ENCODE assay signal across 1 cellular context in the genomic region with DNA sequence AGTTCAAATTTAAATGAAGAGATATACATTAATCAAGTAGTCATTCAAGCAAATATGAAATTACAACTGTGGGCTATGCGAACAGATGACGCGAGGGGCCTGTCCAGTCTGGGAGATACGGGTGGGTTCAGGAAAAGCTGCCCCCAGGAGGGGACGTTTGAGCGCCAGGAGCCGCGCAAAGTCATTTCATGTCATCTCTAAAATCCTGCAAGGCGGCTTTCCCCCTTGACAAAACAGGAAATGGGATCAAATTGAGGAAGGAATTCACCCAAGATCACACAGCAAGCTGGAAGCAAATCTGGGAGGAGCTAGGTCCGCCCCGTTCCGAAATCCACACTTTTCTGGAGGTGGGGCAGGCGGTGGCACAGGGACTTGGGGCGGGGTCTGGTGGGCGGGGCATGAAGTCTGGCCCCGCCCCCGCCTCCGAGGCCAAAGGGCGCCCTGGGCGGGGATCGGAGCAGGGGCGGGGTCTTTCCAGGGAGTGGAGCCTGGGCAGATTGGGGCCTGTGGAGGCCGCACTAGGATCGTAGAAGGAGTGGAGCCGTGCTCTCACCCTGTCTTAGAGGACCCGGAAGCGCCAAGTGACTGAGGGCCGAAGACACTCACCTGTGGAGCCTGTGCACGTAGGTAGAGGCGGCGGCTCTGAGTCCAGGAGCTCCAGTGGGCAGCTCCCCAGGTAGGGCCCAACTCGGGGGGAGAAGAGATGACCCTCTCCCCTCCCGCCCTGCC.
TF ChIP-seq lines count a peak whose summit lies in the region.

A gene with protein sequence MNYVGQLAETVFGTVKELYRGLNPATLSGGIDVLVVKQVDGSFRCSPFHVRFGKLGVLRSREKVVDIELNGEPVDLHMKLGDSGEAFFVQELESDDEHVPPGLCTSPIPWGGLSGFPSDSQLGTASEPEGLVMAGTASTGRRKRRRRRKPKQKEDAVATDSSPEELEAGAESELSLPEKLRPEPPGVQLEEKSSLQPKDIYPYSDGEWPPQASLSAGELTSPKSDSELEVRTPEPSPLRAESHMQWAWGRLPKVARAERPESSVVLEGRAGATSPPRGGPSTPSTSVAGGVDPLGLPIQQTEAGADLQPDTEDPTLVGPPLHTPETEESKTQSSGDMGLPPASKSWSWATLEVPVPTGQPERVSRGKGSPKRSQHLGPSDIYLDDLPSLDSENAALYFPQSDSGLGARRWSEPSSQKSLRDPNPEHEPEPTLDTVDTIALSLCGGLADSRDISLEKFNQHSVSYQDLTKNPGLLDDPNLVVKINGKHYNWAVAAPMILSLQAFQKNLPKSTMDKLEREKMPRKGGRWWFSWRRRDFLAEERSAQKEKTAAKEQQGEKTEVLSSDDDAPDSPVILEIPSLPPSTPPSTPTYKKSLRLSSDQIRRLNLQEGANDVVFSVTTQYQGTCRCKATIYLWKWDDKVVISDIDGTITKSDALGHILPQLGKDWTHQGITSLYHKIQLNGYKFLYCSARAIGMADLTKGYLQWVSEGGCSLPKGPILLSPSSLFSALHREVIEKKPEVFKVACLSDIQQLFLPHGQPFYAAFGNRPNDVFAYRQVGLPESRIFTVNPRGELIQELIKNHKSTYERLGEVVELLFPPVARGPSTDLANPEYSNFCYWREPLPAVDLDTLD (plus strand): TSS at position 495 of the 729 bp plus-strand sequence. CDS start 4,983 bp downstream, outside the sequence.

TF ChIP-seq in HepG2, 621 proteins besides CTCF, POLR2A, EP300 and RAD21 (continued from another document and continues in another):
- TF ChIP-seq, protein P1, sequence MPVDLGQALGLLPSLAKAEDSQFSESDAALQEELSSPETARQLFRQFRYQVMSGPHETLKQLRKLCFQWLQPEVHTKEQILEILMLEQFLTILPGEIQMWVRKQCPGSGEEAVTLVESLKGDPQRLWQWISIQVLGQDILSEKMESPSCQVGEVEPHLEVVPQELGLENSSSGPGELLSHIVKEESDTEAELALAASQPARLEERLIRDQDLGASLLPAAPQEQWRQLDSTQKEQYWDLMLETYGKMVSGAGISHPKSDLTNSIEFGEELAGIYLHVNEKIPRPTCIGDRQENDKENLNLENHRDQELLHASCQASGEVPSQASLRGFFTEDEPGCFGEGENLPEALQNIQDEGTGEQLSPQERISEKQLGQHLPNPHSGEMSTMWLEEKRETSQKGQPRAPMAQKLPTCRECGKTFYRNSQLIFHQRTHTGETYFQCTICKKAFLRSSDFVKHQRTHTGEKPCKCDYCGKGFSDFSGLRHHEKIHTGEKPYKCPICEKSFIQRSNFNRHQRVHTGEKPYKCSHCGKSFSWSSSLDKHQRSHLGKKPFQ (CRISPR knock-in tag; IDR thresholded peaks at IDR 0.05; ENCODE audit: insufficient replicate concordance), result peak; percentile 84
- TF ChIP-seq ZNF274 (CRISPR knock-in tag; IDR thresholded peaks at IDR 0.05), result no peak; the same call in 1 of the 2 replicates
- TF ChIP-seq MAZ (IDR thresholded peaks at IDR 0.05; ENCODE audit: borderline replicate concordance, low read depth, low read length), result peak; percentile 80; the same call in 1 of the 2 replicates
- no peak for TF ChIP-seq MAZ (CRISPR knock-in tag; IDR thresholded peaks at IDR 0.05; ENCODE audit: low read depth)
- no peak for TF ChIP-seq MED8 (CRISPR knock-in tag; IDR thresholded peaks at IDR 0.05; ENCODE audit: insufficient replicate concordance)
- TF ChIP-seq, protein P2, sequence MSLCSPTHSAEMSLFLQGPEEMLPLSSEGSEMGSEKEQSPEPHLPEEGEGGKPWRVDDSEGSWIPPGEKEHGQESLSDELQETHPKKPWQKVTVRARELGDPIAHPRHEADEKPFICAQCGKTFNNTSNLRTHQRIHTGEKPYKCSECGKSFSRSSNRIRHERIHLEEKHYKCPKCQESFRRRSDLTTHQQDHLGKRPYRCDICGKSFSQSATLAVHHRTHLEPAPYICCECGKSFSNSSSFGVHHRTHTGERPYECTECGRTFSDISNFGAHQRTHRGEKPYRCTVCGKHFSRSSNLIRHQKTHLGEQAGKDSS (CRISPR knock-in tag; IDR thresholded peaks at IDR 0.05; ENCODE audit: borderline replicate concordance, low read depth), result peak; percentile 75
- 0 out of 2 replicates have a peak, but pooled peaks have one; percentile 40 for TF ChIP-seq ZBTB1 (CRISPR knock-in tag; IDR thresholded peaks at IDR 0.05; ENCODE audit: borderline replicate concordance)
- TF ChIP-seq ZNF879 (CRISPR knock-in tag; IDR thresholded peaks at IDR 0.05), result peak; percentile 91; the same call in 1 of the 2 replicates
- peak; percentile 45; the same call in 1 of the 2 replicates for TF ChIP-seq FOXK1 (CRISPR knock-in tag; IDR thresholded peaks at IDR 0.05; ENCODE audit: borderline replicate concordance, low read depth)
- no peak for TF ChIP-seq ETV6 (CRISPR knock-in tag; conservative IDR thresholded peaks at IDR 0.05)
- TF ChIP-seq ARHGAP35 (CRISPR knock-in tag; IDR thresholded peaks at IDR 0.05; ENCODE audit: borderline replicate concordance), result 0 out of 2 replicates have a peak, but pooled peaks have one; percentile 3
- TF ChIP-seq, protein P3, sequence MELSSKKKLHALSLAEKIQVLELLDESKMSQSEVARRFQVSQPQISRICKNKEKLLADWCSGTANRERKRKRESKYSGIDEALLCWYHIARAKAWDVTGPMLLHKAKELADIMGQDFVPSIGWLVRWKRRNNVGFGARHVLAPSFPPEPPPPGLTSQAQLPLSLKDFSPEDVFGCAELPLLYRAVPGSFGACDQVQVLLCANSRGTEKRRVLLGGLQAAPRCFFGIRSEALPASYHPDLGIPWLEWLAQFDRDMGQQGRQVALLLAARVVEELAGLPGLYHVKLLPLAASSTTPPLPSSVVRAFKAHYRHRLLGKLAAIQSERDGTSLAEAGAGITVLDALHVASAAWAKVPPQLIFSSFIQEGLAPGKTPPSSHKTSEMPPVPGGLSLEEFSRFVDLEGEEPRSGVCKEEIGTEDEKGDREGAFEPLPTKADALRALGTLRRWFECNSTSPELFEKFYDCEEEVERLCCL (CRISPR knock-in tag; IDR thresholded peaks at IDR 0.05; ENCODE audit: borderline replicate concordance), result no peak
- TF ChIP-seq, protein P4, sequence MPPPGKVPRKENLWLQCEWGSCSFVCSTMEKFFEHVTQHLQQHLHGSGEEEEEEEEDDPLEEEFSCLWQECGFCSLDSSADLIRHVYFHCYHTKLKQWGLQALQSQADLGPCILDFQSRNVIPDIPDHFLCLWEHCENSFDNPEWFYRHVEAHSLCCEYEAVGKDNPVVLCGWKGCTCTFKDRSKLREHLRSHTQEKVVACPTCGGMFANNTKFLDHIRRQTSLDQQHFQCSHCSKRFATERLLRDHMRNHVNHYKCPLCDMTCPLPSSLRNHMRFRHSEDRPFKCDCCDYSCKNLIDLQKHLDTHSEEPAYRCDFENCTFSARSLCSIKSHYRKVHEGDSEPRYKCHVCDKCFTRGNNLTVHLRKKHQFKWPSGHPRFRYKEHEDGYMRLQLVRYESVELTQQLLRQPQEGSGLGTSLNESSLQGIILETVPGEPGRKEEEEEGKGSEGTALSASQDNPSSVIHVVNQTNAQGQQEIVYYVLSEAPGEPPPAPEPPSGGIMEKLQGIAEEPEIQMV (CRISPR knock-in tag; IDR thresholded peaks at IDR 0.05; ENCODE audit: low read depth), result peak; percentile 56; the same call in 1 of the 2 replicates
- no peak for TF ChIP-seq ZNF7 (CRISPR knock-in tag; IDR thresholded peaks at IDR 0.05)
- no peak for TF ChIP-seq NBN (conservative IDR thresholded peaks at IDR 0.05)
- TF ChIP-seq ELF1 (CRISPR knock-in tag; IDR thresholded peaks at IDR 0.05), result peak; percentile 93
- TF ChIP-seq, protein P5, sequence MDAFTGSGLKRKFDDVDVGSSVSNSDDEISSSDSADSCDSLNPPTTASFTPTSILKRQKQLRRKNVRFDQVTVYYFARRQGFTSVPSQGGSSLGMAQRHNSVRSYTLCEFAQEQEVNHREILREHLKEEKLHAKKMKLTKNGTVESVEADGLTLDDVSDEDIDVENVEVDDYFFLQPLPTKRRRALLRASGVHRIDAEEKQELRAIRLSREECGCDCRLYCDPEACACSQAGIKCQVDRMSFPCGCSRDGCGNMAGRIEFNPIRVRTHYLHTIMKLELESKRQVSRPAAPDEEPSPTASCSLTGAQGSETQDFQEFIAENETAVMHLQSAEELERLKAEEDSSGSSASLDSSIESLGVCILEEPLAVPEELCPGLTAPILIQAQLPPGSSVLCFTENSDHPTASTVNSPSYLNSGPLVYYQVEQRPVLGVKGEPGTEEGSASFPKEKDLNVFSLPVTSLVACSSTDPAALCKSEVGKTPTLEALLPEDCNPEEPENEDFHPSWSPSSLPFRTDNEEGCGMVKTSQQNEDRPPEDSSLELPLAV (CRISPR knock-in tag; conservative IDR thresholded peaks at IDR 0.05; ENCODE audit: low read depth), result no peak
- TF ChIP-seq, protein P6, sequence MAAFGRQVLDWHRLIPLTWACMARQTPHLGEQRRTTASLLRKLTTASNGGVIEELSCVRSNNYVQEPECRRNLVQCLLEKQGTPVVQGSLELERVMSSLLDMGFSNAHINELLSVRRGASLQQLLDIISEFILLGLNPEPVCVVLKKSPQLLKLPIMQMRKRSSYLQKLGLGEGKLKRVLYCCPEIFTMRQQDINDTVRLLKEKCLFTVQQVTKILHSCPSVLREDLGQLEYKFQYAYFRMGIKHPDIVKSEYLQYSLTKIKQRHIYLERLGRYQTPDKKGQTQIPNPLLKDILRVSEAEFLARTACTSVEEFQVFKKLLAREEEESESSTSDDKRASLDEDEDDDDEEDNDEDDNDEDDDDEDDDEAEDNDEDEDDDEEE (CRISPR knock-in tag; IDR thresholded peaks at IDR 0.05), result no peak; the same call in 1 of the 2 replicates
- TF ChIP-seq, protein P7, sequence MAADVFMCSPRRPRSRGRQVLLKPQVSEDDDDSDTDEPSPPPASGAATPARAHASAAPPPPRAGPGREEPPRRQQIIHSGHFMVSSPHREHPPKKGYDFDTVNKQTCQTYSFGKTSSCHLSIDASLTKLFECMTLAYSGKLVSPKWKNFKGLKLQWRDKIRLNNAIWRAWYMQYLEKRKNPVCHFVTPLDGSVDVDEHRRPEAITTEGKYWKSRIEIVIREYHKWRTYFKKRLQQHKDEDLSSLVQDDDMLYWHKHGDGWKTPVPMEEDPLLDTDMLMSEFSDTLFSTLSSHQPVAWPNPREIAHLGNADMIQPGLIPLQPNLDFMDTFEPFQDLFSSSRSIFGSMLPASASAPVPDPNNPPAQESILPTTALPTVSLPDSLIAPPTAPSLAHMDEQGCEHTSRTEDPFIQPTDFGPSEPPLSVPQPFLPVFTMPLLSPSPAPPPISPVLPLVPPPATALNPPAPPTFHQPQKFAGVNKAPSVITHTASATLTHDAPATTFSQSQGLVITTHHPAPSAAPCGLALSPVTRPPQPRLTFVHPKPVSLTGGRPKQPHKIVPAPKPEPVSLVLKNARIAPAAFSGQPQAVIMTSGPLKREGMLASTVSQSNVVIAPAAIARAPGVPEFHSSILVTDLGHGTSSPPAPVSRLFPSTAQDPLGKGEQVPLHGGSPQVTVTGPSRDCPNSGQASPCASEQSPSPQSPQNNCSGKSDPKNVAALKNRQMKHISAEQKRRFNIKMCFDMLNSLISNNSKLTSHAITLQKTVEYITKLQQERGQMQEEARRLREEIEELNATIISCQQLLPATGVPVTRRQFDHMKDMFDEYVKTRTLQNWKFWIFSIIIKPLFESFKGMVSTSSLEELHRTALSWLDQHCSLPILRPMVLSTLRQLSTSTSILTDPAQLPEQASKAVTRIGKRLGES (CRISPR knock-in tag; IDR thresholded peaks at IDR 0.05; ENCODE audit: borderline replicate concordance), result no peak
- peak; percentile 17; the same call in 1 of the 2 replicates for TF ChIP-seq MIER3 (CRISPR knock-in tag; IDR thresholded peaks at IDR 0.05; ENCODE audit: borderline replicate concordance)
- no peak for TF ChIP-seq ZNF337 (CRISPR knock-in tag; IDR thresholded peaks at IDR 0.05; ENCODE audit: borderline replicate concordance, low read depth)
- TF ChIP-seq, protein P8, sequence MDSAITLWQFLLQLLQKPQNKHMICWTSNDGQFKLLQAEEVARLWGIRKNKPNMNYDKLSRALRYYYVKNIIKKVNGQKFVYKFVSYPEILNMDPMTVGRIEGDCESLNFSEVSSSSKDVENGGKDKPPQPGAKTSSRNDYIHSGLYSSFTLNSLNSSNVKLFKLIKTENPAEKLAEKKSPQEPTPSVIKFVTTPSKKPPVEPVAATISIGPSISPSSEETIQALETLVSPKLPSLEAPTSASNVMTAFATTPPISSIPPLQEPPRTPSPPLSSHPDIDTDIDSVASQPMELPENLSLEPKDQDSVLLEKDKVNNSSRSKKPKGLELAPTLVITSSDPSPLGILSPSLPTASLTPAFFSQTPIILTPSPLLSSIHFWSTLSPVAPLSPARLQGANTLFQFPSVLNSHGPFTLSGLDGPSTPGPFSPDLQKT (CRISPR knock-in tag; IDR thresholded peaks at IDR 0.05; ENCODE audit: borderline replicate concordance), result no peak
- TF ChIP-seq, protein P9, sequence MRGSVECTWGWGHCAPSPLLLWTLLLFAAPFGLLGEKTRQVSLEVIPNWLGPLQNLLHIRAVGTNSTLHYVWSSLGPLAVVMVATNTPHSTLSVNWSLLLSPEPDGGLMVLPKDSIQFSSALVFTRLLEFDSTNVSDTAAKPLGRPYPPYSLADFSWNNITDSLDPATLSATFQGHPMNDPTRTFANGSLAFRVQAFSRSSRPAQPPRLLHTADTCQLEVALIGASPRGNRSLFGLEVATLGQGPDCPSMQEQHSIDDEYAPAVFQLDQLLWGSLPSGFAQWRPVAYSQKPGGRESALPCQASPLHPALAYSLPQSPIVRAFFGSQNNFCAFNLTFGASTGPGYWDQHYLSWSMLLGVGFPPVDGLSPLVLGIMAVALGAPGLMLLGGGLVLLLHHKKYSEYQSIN (CRISPR knock-in tag; IDR thresholded peaks at IDR 0.05; ENCODE audit: borderline replicate concordance), result no peak
- peak; percentile 76; the same call in 1 of the 2 replicates for TF ChIP-seq SIN3A (IDR thresholded peaks at IDR 0.05; ENCODE audit: borderline replicate concordance, low read depth, low read length)
- TF ChIP-seq GATA4 (IDR thresholded peaks at IDR 0.05; ENCODE audit: borderline replicate concordance, low read depth), result no peak
- peak; percentile 89 for TF ChIP-seq CHD4 (IDR thresholded peaks at IDR 0.05; ENCODE audit: borderline replicate concordance, low read length)
- no peak for TF ChIP-seq HCFC1 (IDR thresholded peaks at IDR 0.05; ENCODE audit: low read depth, low read length)
- 0 out of 2 replicates have a peak, but pooled peaks have one; percentile 14 for TF ChIP-seq EEA1 (CRISPR knock-in tag; IDR thresholded peaks at IDR 0.05; ENCODE audit: borderline replicate concordance)
- TF ChIP-seq MEF2D (CRISPR knock-in tag; IDR thresholded peaks at IDR 0.05), result peak; percentile 18; the same call in 1 of the 2 replicates
- TF ChIP-seq ZNF746 (CRISPR knock-in tag; IDR thresholded peaks at IDR 0.05), result peak; percentile 8; the same call in 1 of the 2 replicates
- TF ChIP-seq BCL6 (CRISPR knock-in tag; IDR thresholded peaks at IDR 0.05), result peak; percentile 33; the same call in 1 of the 2 replicates
- TF ChIP-seq MBD4 (IDR thresholded peaks at IDR 0.05; ENCODE audit: borderline replicate concordance, low read length), result no peak
- TF ChIP-seq MIER2 (CRISPR knock-in tag; IDR thresholded peaks at IDR 0.05), result no peak; the same call in 1 of the 2 replicates
- peak; percentile 78; the same call in 1 of the 2 replicates for TF ChIP-seq NCOA1 (CRISPR knock-in tag; IDR thresholded peaks at IDR 0.05)
- no peak for TF ChIP-seq MAFF (IDR thresholded peaks at IDR 0.05; ENCODE audit: low read depth, low read length)
- TF ChIP-seq ZNF792 (CRISPR knock-in tag; IDR thresholded peaks at IDR 0.05), result peak; percentile 22
- TF ChIP-seq, protein P10, sequence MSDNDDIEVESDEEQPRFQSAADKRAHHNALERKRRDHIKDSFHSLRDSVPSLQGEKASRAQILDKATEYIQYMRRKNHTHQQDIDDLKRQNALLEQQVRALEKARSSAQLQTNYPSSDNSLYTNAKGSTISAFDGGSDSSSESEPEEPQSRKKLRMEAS (IDR thresholded peaks at IDR 0.05), result no peak
- peak; percentile 25; the same call in 1 of the 2 replicates for TF ChIP-seq ZNF552 (CRISPR knock-in tag; IDR thresholded peaks at IDR 0.05; ENCODE audit: borderline replicate concordance)
- no peak; the same call in 1 of the 2 replicates for TF ChIP-seq ADNP (CRISPR knock-in tag; IDR thresholded peaks at IDR 0.05)
- no peak; the same call in 1 of the 2 replicates for TF ChIP-seq SAFB2 (CRISPR knock-in tag; IDR thresholded peaks at IDR 0.05; ENCODE audit: borderline replicate concordance, low read depth)
- no peak; the same call in 1 of the 2 replicates for TF ChIP-seq RXRA (CRISPR knock-in tag; IDR thresholded peaks at IDR 0.05)
